ENCODE assay signal across 8 cellular contexts in genomic region chr6:32952817-32953739, GRCh38. TPM values are rescaled to one million over a fixed set of nuclear protein-coding genes. Genes with fewer than 3 reads are reported as not detected.
A peak's percentile ranks its signal among the peaks of the same experiment; 100 is the strongest.
DNase-seq lines count a peak whose midpoint lies in the region; ATAC-seq and TF ChIP-seq lines count a peak whose summit lies in the region.

HLA-DMA (minus strand) TSS chr6:32953097; CDS start chr6:32953036, 61 bp downstream.

- DNase-seq in Ammon's horn (ENCODE audit: low spot score) (peak; percentile 93), NCI-H526 treated with DMSO at 0.1 percent for 48 hours (lab: John Stamatoyannopoulos, UW) (peak; percentile 93), ecto neural progenitor cell (ENCODE audit: low spot score) (peak; percentile 78), lung (ENCODE audit: low spot score) (peak; percentile 92)
- peak; percentile 66 to 76 for DNase-seq in activated CD4-positive, alpha-beta T cell treated with anti-CD3 and anti-CD28 coated beads, Interleukin-2, amount 50 U/mL, for 48 hours
- DNase-seq in stimulated activated CD8-positive, alpha-beta memory T cell treated with anti-CD3 and anti-CD28 coated beads, Interleukin-4, amount 100 ng/mL, for 24 hours (ENCODE audit: low read depth) = peak; percentile 45

- H3K4me3 ChIP-seq in lung = peak within 1 kb of the TSS; percentile 29

- ATAC-seq in GM18858 (IDR thresholded peaks at IDR 0.05; ENCODE audit: unreplicated experiment) = peak; percentile 88
- ATAC-seq in HG03045 (IDR thresholded peaks at IDR 0.05; ENCODE audit: unreplicated experiment) = peak; percentile 84
- peak; percentile 95 for ATAC-seq in lung (ENCODE audit: insufficient read depth, low FRiP score)

- H3K9me3 ChIP-seq in lung (ENCODE audit: control insufficient read depth in 2 of 2, insufficient read depth in 1 of 2, low read length in 1 of 2) = no peaks in the 10 kb centered on the region

- H3K4me1 ChIP-seq in lung (ENCODE audit: control insufficient read depth in 2 of 2, insufficient read depth in 2 of 2, low read length in 2 of 2) = peaks cover 0 to 13% of the 10 kb centered on the region in 2 donors

- H3K27me3 ChIP-seq in lung (ENCODE audit: control insufficient read depth, insufficient read depth) = no peaks in the 10 kb centered on the region

- H3K36me3 ChIP-seq in lung (ENCODE audit: control insufficient read depth in 2 of 2, insufficient read depth in 2 of 2, low read length in 2 of 2) = peaks cover 0 to 3% of the 10 kb centered on the region in 2 donors

- H3K27ac ChIP-seq in lung (ENCODE audit: low read depth in 1 of 2, low read length in 1 of 2) = peak within 1 kb of the TSS; percentile 12 to 95

- peak; percentile 63 for TF ChIP-seq CTCF in lung (IDR thresholded peaks at IDR 0.05; ENCODE audit: control extremely low read depth, extremely low read depth)

- 16 to 17% methylated on average over 10 of the region's 10 CpGs for whole genome bisulfite sequencing in lung, 2 donors

RNA-seq across cellular contexts. Expression of gene HLA-DMA, which starts in this region (rescaled TPM):
- total RNA-seq in lung = 100 to 1,000 TPM in 1 of 2 donors, 10 to 100 TPM in 1; 76.8 to 130 TPM
- polyA plus RNA-seq in lung = 100 to 1,000 TPM; 106 to 240 TPM

Comparison
In these comparisons a context has a peak if more than half of its experiments do, and no peak if none do; other contexts are left out.
1. Peak in every context shown above with its lines: DNase-seq, ATAC-seq, H3K4me3 ChIP-seq and H3K27ac ChIP-seq.